Comparison of ENCODE assay signal across 16 cellular contexts in the genomic region with DNA sequence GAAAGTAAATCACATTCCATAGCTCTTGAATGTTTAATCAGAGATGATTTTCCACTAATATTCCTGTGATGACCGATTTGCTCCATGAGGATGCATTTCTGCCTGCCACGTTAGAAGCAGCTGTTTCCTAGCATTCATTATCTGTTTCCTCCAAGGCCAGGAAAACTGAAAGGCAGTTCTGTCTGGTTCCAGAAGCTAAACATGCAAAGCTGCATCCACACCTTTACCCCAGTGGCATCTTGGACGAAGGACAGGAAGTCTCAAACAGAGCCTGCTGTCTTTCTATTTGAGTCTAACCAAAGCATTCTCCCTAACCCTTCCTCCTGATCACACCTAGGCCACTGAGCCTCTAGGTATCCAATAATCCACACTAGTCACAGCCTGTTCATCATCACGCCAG. TPM values are rescaled to one million over a fixed set of nuclear protein-coding genes. Genes with fewer than 3 reads are reported as not detected.
DNase-seq lines count a peak whose midpoint lies in the region; ATAC-seq and TF ChIP-seq lines count a peak whose summit lies in the region.
"Had no signal": no experiment of that assay in that cellular context is flagged by ENCODE, and none has a peak within 500 bp of the region (broad histone marks: within the 10 kb centered on the region; RNA-seq: fewer than 3 reads in every experiment).

No MANE protein-coding gene starts in this region.

- peaks cover 2% of the 10 kb centered on the region; the same call in 1 of the 2 replicates for H4K20me1 ChIP-seq in GM23338 (replicated peaks; ENCODE audit: insufficient read depth)

- TF ChIP-seq CTCF in GM23338 (conservative IDR thresholded peaks at IDR 0.05; ENCODE audit: low read depth in 2 of 2), result no peak

- no peak for ATAC-seq in GM23338
- ATAC-seq in right cardiac atrium, result peak in 1 of 2 donors; percentile 34
- peak; percentile 75 for ATAC-seq in sciatic nerve
- ATAC-seq in HG02885 (IDR thresholded peaks at IDR 0.05; ENCODE audit: poor library complexity, unreplicated experiment), result no peak
- ATAC-seq in HG02981 (IDR thresholded peaks at IDR 0.05; ENCODE audit: unreplicated experiment), result no peak
- ATAC-seq: naive thymus-derived CD4-positive, alpha-beta T cell had no signal

- no peak overlapping the region for H2AFZ ChIP-seq in GM23338

- no peak for DNase-seq in GM23338 (ENCODE audit: low spot score)
- DNase-seq in SJCRH30, result peak in 1 of 2 experiments; percentile 67
- DNase-seq in right cardiac atrium, result peak in 1 of 3 donors; percentile 7
- DNase-seq in sciatic nerve (ENCODE audit: low spot score), result no peak
- DNase-seq in NCI-H128 (lab: John Stamatoyannopoulos, UW; ENCODE audit: unreplicated experiment), result no peak
- no peak for DNase-seq in activated CD8-positive, alpha-beta memory T cell treated with anti-CD3 and anti-CD28 coated beads, Interleukin-2, amount 50 U/mL, for 4 hours
- DNase-seq: activated CD4-positive, CD25-positive, alpha-beta regulatory T cell treated with anti-CD3 and anti-CD28 coated beads, Interleukin-2, amount 50 U/mL, for 72 hours; aorta; GOT3; Karpas-422; naive thymus-derived CD4-positive, alpha-beta T cell; NCI-H2227 treated with DMSO at 0.1 percent for 48 hours; T-helper 2 cell had no signal

- 0 out of 2 replicates have a peak overlapping the region, but pooled peaks have one; percentile 0 for H3K27ac Mint-ChIP-seq in GM23338
- H3K27ac Mint-ChIP-seq: naive thymus-derived CD4-positive, alpha-beta T cell had no signal

- peaks cover 26% of the 10 kb centered on the region for H3K4me1 Mint-ChIP-seq in GM23338

- WGBS in right cardiac atrium, result 32% methylated on average over 4 of the region's 4 CpGs

- no peaks in the 10 kb centered on the region for H3K9me3 Mint-ChIP-seq in GM23338
- H3K9me3 Mint-ChIP-seq: naive thymus-derived CD4-positive, alpha-beta T cell had no signal

- no peak overlapping the region for H3K4me3 Mint-ChIP-seq in GM23338
- H3K4me3 Mint-ChIP-seq: naive thymus-derived CD4-positive, alpha-beta T cell had no signal

- no peak overlapping the region for H3K27ac ChIP-seq in GM23338 (ENCODE audit: low read depth)
- H3K27ac ChIP-seq in SJCRH30, result peak overlapping the region; percentile 46
- H3K27ac ChIP-seq in right cardiac atrium (ENCODE audit: low read length), result peak overlapping the region; percentile 34
- H3K27ac ChIP-seq: prostate gland had no signal

- intact Hi-C loops in right cardiac atrium (cut with DNase I) (no loop called here), sciatic nerve (cut with DNase I) (no loop called here)

- H3K4me3 ChIP-seq in GM23338 (no peak overlapping the region), SJCRH30 (no peak overlapping the region), right cardiac atrium (ENCODE audit: low read length) (no peak overlapping the region)
- H3K4me3 ChIP-seq: prostate gland had no signal

- H3K36me3 ChIP-seq in GM23338 (ENCODE audit: insufficient read depth) (no peaks in the 10 kb centered on the region), SJCRH30 (no peaks in the 10 kb centered on the region)
- H3K36me3 ChIP-seq: prostate gland had no signal

- no peaks in the 10 kb centered on the region for H3K79me2 ChIP-seq in GM23338 (replicated peaks; ENCODE audit: insufficient read depth)

- H3K27me3 Mint-ChIP-seq in GM23338 (ENCODE audit: insufficient read depth, low read depth, poor library complexity), result peaks cover 3% of the 10 kb centered on the region

- no peaks in the 10 kb centered on the region for H3K36me3 Mint-ChIP-seq in GM23338 (ENCODE audit: low read depth)
- H3K36me3 Mint-ChIP-seq: naive thymus-derived CD4-positive, alpha-beta T cell had no signal

- H3K4me1 ChIP-seq in GM23338 (ENCODE audit: insufficient read depth) (no peaks in the 10 kb centered on the region; the same call in 1 of the 2 replicates), SJCRH30 (peaks cover 51% of the 10 kb centered on the region), right cardiac atrium (ENCODE audit: control insufficient read depth, insufficient read depth, low read length) (peaks cover 11% of the 10 kb centered on the region)

- H3F3A ChIP-seq in GM23338 (replicated peaks; ENCODE audit: low read depth), result no peaks in the 10 kb centered on the region

- H3K9me3 ChIP-seq in SJCRH30 (replicated peaks) (no peaks in the 10 kb centered on the region), right cardiac atrium (ENCODE audit: control insufficient read depth, low read length) (no peaks in the 10 kb centered on the region)
- H3K9me3 ChIP-seq: prostate gland had no signal

- H3K4me2 ChIP-seq in GM23338, result no peak overlapping the region

- H3K9me2 ChIP-seq in GM23338 (ENCODE audit: insufficient read depth), result 0 out of 2 replicates have a peak, but pooled peaks cover 3% of the 10 kb centered on the region

- H3K27me3 ChIP-seq in GM23338 (ENCODE audit: insufficient read depth) (no peaks in the 10 kb centered on the region), SJCRH30 (no peaks in the 10 kb centered on the region), right cardiac atrium (ENCODE audit: control insufficient read depth, insufficient read depth) (no peaks in the 10 kb centered on the region)

TF ChIP-seq in GM23338, 12 proteins besides CTCF, POLR2A, EP300 and RAD21 (continues in another document):
- TF ChIP-seq JUNB (IDR thresholded peaks at IDR 0.05; ENCODE audit: unreplicated experiment) (no peak), CREB1 (CRISPR knock-in tag; IDR thresholded peaks at IDR 0.05; ENCODE audit: low read depth) (no peak)
- TF ChIP-seq, protein P1, sequence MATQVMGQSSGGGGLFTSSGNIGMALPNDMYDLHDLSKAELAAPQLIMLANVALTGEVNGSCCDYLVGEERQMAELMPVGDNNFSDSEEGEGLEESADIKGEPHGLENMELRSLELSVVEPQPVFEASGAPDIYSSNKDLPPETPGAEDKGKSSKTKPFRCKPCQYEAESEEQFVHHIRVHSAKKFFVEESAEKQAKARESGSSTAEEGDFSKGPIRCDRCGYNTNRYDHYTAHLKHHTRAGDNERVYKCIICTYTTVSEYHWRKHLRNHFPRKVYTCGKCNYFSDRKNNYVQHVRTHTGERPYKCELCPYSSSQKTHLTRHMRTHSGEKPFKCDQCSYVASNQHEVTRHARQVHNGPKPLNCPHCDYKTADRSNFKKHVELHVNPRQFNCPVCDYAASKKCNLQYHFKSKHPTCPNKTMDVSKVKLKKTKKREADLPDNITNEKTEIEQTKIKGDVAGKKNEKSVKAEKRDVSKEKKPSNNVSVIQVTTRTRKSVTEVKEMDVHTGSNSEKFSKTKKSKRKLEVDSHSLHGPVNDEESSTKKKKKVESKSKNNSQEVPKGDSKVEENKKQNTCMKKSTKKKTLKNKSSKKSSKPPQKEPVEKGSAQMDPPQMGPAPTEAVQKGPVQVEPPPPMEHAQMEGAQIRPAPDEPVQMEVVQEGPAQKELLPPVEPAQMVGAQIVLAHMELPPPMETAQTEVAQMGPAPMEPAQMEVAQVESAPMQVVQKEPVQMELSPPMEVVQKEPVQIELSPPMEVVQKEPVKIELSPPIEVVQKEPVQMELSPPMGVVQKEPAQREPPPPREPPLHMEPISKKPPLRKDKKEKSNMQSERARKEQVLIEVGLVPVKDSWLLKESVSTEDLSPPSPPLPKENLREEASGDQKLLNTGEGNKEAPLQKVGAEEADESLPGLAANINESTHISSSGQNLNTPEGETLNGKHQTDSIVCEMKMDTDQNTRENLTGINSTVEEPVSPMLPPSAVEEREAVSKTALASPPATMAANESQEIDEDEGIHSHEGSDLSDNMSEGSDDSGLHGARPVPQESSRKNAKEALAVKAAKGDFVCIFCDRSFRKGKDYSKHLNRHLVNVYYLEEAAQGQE (IDR thresholded peaks at IDR 0.05; ENCODE audit: unreplicated experiment), result no peak

RNA-seq across cellular contexts. Expression of a gene that starts 27.6 kb away (rescaled TPM):
- total RNA-seq in GM23338 (2014; rRNA removed; shearing (Covaris generic)), result 3.5 and 5.7 TPM in 2 replicates
- polyA plus RNA-seq in GM23338 (2016; fragmentation: Nextera tagmentation; extraction: Ambion mirVana) (1.9 and 2.0 TPM in 2 replicates), right cardiac atrium (7.9 TPM)
- 29.6 and 33.8 TPM in 2 replicates for total RNA-seq in SJCRH30 (2014; rRNA removed; shearing (Covaris generic))
- total RNA-seq in right cardiac atrium (10 to 100 TPM; 17.8 to 21.1 (median 18.5) TPM), sciatic nerve (22.2 TPM)
